8 cellular contexts compared by ENCODE assay signal in genomic region chr2:177165731-177166711, GRCh38. TPM values are rescaled to one million over a fixed set of nuclear protein-coding genes. Genes with fewer than 3 reads are reported as not detected.
DNase-seq lines count a peak whose midpoint lies in the region; ATAC-seq and TF ChIP-seq lines count a peak whose summit lies in the region.

No MANE protein-coding gene starts in this region.

- peaks cover 7% of the 10 kb centered on the region for H3K36me3 Mint-ChIP-seq in activated CD8-positive, alpha-beta memory T cell treated with anti-CD3 and anti-CD28 coated beads, Interleukin-2, amount 10 ng/mL, durations not matched to agents 7 days and 5 days
- H3K36me3 Mint-ChIP-seq in brain = no peaks in the 10 kb centered on the region

- H3K27ac Mint-ChIP-seq in activated CD8-positive, alpha-beta memory T cell treated with anti-CD3 and anti-CD28 coated beads, Interleukin-2, amount 10 ng/mL, durations not matched to agents 7 days and 5 days = peak overlapping the region; percentile 73
- peak overlapping the region; percentile 67 to 95 (median 84) for H3K27ac Mint-ChIP-seq in brain

- DNase-seq in activated CD8-positive, alpha-beta memory T cell treated with anti-CD3 and anti-CD28 coated beads, Interleukin-2, amount 10 ng/mL, durations not matched to agents 7 days and 5 days = no peak
- no peak for DNase-seq in activated CD8-positive, alpha-beta memory T cell treated with anti-CD3 and anti-CD28 coated beads, Interleukin-2, amount 50 U/mL, for 48 hours
- DNase-seq in NCI-H2227 (lab: John Stamatoyannopoulos, UW; ENCODE audit: unreplicated experiment) = peak; percentile 61
- peak in 13 of 49 donors; percentile 2 to 27 (median 11) for DNase-seq in substantia nigra (lab: John Stamatoyannopoulos, UW)
- DNase-seq in 8988T = no peak

- no peaks in the 10 kb centered on the region for H3K27me3 ChIP-seq in layer of hippocampus (ENCODE audit: control insufficient read depth, insufficient read depth, low read length)

- CTCF ChIA-PET in activated CD8-positive, alpha-beta memory T cell treated with anti-CD3 and anti-CD28 coated beads, Interleukin-2, amount 10 ng/mL, durations not matched to agents 7 days and 5 days (lab: Charles Lee) = interaction anchor here (0.7 to 7.8 kb wide), 24 partner anchors 10 to 597 kb away, joined by 3 to 162 read pairs (median 12); partner anchors contain the start of genes AGPS and NFE2L2

- H3K9me3 Mint-ChIP-seq in activated CD8-positive, alpha-beta memory T cell treated with anti-CD3 and anti-CD28 coated beads, Interleukin-2, amount 10 ng/mL, durations not matched to agents 7 days and 5 days (ENCODE audit: low read depth) = no peaks in the 10 kb centered on the region
- H3K9me3 Mint-ChIP-seq in brain = no peaks in the 10 kb centered on the region

- TF ChIP-seq CTCF in brain (conservative IDR thresholded peaks at IDR 0.05) = no peak

- H3K4me3 Mint-ChIP-seq in activated CD8-positive, alpha-beta memory T cell treated with anti-CD3 and anti-CD28 coated beads, Interleukin-2, amount 10 ng/mL, durations not matched to agents 7 days and 5 days = peak overlapping the region; percentile 54
- peak overlapping the region in 4 of 5 experiments; percentile 7 to 44 (median 32) for H3K4me3 Mint-ChIP-seq in brain

- H3K27ac ChIP-seq in layer of hippocampus (ENCODE audit: low read depth, low read length) (peak overlapping the region; percentile 96), substantia nigra (ENCODE audit: low read depth, low read length, poor library complexity, severe bottlenecking) (peak overlapping the region; percentile 86)

- H3K27me3 Mint-ChIP-seq in activated CD8-positive, alpha-beta memory T cell treated with anti-CD3 and anti-CD28 coated beads, Interleukin-2, amount 10 ng/mL, durations not matched to agents 7 days and 5 days = no peaks in the 10 kb centered on the region
- peaks cover 7% of the 10 kb centered on the region for H3K27me3 Mint-ChIP-seq in brain

- H3K4me1 Mint-ChIP-seq in activated CD8-positive, alpha-beta memory T cell treated with anti-CD3 and anti-CD28 coated beads, Interleukin-2, amount 10 ng/mL, durations not matched to agents 7 days and 5 days = peaks cover 47% of the 10 kb centered on the region
- peaks cover 47% of the 10 kb centered on the region for H3K4me1 Mint-ChIP-seq in brain

- peak; percentile 54 for ATAC-seq in activated CD8-positive, alpha-beta memory T cell treated with anti-CD3 and anti-CD28 coated beads, Interleukin-2, amount 10 ng/mL, durations not matched to agents 7 days and 5 days
- ATAC-seq in HG02610 (IDR thresholded peaks at IDR 0.05; ENCODE audit: unreplicated experiment) = peak; percentile 52

RNA-seq across cellular contexts. Expression of gene HNRNPA3, which starts 46.6 kb away (rescaled TPM):
- 100 to 1,000 TPM; 298 to 320 TPM for total RNA-seq in activated CD8-positive, alpha-beta memory T cell treated with anti-CD3 and anti-CD28 coated beads, Interleukin-2, amount 10 ng/mL, durations not matched to agents 7 days and 5 days
- 295 TPM for polyA plus RNA-seq in brain (ENCODE audit: insufficient read depth, low read depth, low replicate concordance)
